10 cellular contexts compared by ENCODE assay signal in genomic region chr1:1417825-1418463, GRCh38. TPM values are rescaled to one million over a fixed set of nuclear protein-coding genes. Genes with fewer than 3 reads are reported as not detected.
DNase-seq lines count a peak whose midpoint lies in the region; ATAC-seq, FAIRE-seq and TF ChIP-seq lines count a peak whose summit lies in the region.
"Not testable (repeated sequence)": the region's sequence is repeated elsewhere in the genome, so short reads cannot be mapped to it uniquely, and the experiment has no call there.
"Had no signal": no experiment of that assay in that cellular context is flagged by ENCODE, and none has a peak within 500 bp of the region (broad histone marks: within the 10 kb centered on the region; RNA-seq: fewer than 3 reads in every experiment).

No MANE protein-coding gene starts in this region.

- not testable (repeated sequence) for H3K9me3 ChIP-seq in CD4-positive, alpha-beta T cell (ENCODE audit: control insufficient read depth, low read length); RWPE2 (ENCODE audit: severe bottlenecking); endocrine pancreas (ENCODE audit: control insufficient read depth, low read length)

- H3K4me1 ChIP-seq in RWPE2 (ENCODE audit: insufficient read depth, poor library complexity, severe bottlenecking) = peaks cover 20% of the 10 kb centered on the region
- not testable (repeated sequence) for H3K4me1 ChIP-seq in endocrine pancreas (ENCODE audit: control insufficient read depth, insufficient read depth, low read length)

- H3K4me1 Mint-ChIP-seq in CD4-positive, alpha-beta T cell (ENCODE audit: low read depth); activated T-helper 17 cell treated with anti-CD3 and anti-CD28 coated beads, Interleukin-2, amount 50 U/mL, for 72 hours: not testable (repeated sequence)
- peaks cover 17% of the 10 kb centered on the region for H3K4me1 Mint-ChIP-seq in nephron

- not testable (repeated sequence) for ATAC-seq in CD4-positive, alpha-beta T cell (ENCODE audit: poor library complexity); RWPE2 (ENCODE audit: low read depth); left ventricle myocardium superior
- peak; percentile 47 for ATAC-seq in activated T-helper 17 cell treated with anti-CD3 and anti-CD28 coated beads, Interleukin-2, amount 50 U/mL, for 72 hours (replicated peaks)

- not testable (repeated sequence) for H3K36me3 Mint-ChIP-seq in CD4-positive, alpha-beta T cell (ENCODE audit: low read depth); activated T-helper 17 cell treated with anti-CD3 and anti-CD28 coated beads, Interleukin-2, amount 50 U/mL, for 72 hours (ENCODE audit: low read depth); nephron (ENCODE audit: low read depth)

- H3K36me3 ChIP-seq in RWPE2 (ENCODE audit: low read depth); endocrine pancreas (ENCODE audit: control insufficient read depth, insufficient read depth, low read length): not testable (repeated sequence)

- H3K9ac ChIP-seq in endocrine pancreas (ENCODE audit: control insufficient read depth, insufficient read depth, low read length) = peak overlapping the region; percentile 1

- TF ChIP-seq CTCF in CD4-positive, alpha-beta T cell (IDR thresholded peaks at IDR 0.05); RWPE2 (IDR thresholded peaks at IDR 0.05; ENCODE audit: poor library complexity, severe bottlenecking); nephron (IDR thresholded peaks at IDR 0.05; ENCODE audit: unreplicated experiment in 3 of 3): not testable (repeated sequence)

- H3K27ac Mint-ChIP-seq in CD4-positive, alpha-beta T cell = not testable (repeated sequence)
- peak overlapping the region; percentile 23 for H3K27ac Mint-ChIP-seq in activated T-helper 17 cell treated with anti-CD3 and anti-CD28 coated beads, Interleukin-2, amount 50 U/mL, for 72 hours
- H3K27ac Mint-ChIP-seq in nephron = peak overlapping the region; percentile 76 to 81 (median 80)

- H3K27me3 Mint-ChIP-seq in CD4-positive, alpha-beta T cell = peaks cover 23% of the 10 kb centered on the region
- not testable (repeated sequence) for H3K27me3 Mint-ChIP-seq in activated T-helper 17 cell treated with anti-CD3 and anti-CD28 coated beads, Interleukin-2, amount 50 U/mL, for 72 hours; nephron (ENCODE audit: low read depth)

- peak; percentile 44 for FAIRE-seq in GM19239 (lab: Jason Lieb, UNC)

- not testable (repeated sequence) for H3K4me3 ChIP-seq in RWPE2 (ENCODE audit: severe bottlenecking)
- H3K4me3 ChIP-seq in endocrine pancreas (ENCODE audit: control insufficient read depth, insufficient read depth, low read length) = peak overlapping the region; percentile 31

- intact Hi-C loops in CD4-positive, alpha-beta T cell (cut with DNase I, micrococcal nuclease); left ventricle myocardium superior (cut with micrococcal nuclease): not testable (repeated sequence)

- CTCF ChIA-PET in CD4-positive, alpha-beta T cell (lab: Charles Lee) = not testable (repeated sequence)

- DNase-seq in CD4-positive, alpha-beta T cell; RWPE2 (ENCODE audit: low spot score): not testable (repeated sequence)
- peak; percentile 26 for DNase-seq in GM19239 (ENCODE audit: insufficient read length, low spot score)
- DNase-seq in left ventricle myocardium superior = peak; percentile 15
- peak; percentile 45 for DNase-seq in retina

- H3K27me3 ChIP-seq in CD4-positive, alpha-beta T cell (ENCODE audit: control insufficient read depth, insufficient read depth, low read length) = peaks cover 13% of the 10 kb centered on the region
- H3K27me3 ChIP-seq in RWPE2 (ENCODE audit: insufficient read depth, poor library complexity, severe bottlenecking); endocrine pancreas (ENCODE audit: control insufficient read depth, insufficient read depth, low read length): not testable (repeated sequence)

- H3K4me3 Mint-ChIP-seq in CD4-positive, alpha-beta T cell = peak overlapping the region; percentile 2
- peak overlapping the region; percentile 24 for H3K4me3 Mint-ChIP-seq in activated T-helper 17 cell treated with anti-CD3 and anti-CD28 coated beads, Interleukin-2, amount 50 U/mL, for 72 hours
- peak overlapping the region in 2 of 3 experiments; percentile 33 to 51 for H3K4me3 Mint-ChIP-seq in nephron

- not testable (repeated sequence) for H3K27ac ChIP-seq in CD4-positive, alpha-beta T cell (ENCODE audit: low read depth, low read length)
- peak overlapping the region; percentile 26 for H3K27ac ChIP-seq in RWPE2 (ENCODE audit: poor library complexity, severe bottlenecking)

- not testable (repeated sequence) for H3K9me3 Mint-ChIP-seq in CD4-positive, alpha-beta T cell; activated T-helper 17 cell treated with anti-CD3 and anti-CD28 coated beads, Interleukin-2, amount 50 U/mL, for 72 hours; nephron

- POLR2A ChIA-PET in CD4-positive, alpha-beta T cell (lab: Charles Lee) = not testable (repeated sequence)

RNA-seq across cellular contexts. Expression of gene ANKRD65, which starts 3.1 kb away (rescaled TPM):
- total RNA-seq in CD4-positive, alpha-beta T cell = not detected
- total RNA-seq in activated T-helper 17 cell treated with anti-CD3 and anti-CD28 coated beads, Interleukin-2, amount 50 U/mL, for 72 hours = not detected
- 2.1 TPM for total RNA-seq in left ventricle myocardium superior
- total RNA-seq: A172, H7 had no signal

RNA-seq across cellular contexts. Expression of gene MRPL20, which starts 10.9 kb away (rescaled TPM):
- 100 to 1,000 TPM in 1 of 2 experiments, 10 to 100 TPM in 1; 99.9 to 103 TPM for total RNA-seq in CD4-positive, alpha-beta T cell
- total RNA-seq in activated T-helper 17 cell treated with anti-CD3 and anti-CD28 coated beads, Interleukin-2, amount 50 U/mL, for 72 hours = 100 to 1,000 TPM in 1 of 2 donors, 10 to 100 TPM in 1; 57.7 to 147 TPM
- 155 TPM for total RNA-seq in left ventricle myocardium superior

RNA-seq across cellular contexts. Expression of gene VWA1, which starts 17.5 kb away (rescaled TPM):
- not detected for total RNA-seq in CD4-positive, alpha-beta T cell
- 1 to 10 TPM in 1 of 2 donors, under 1 TPM in 1; 0.84 to 6.2 TPM for total RNA-seq in activated T-helper 17 cell treated with anti-CD3 and anti-CD28 coated beads, Interleukin-2, amount 50 U/mL, for 72 hours
- total RNA-seq in left ventricle myocardium superior = 13.5 TPM

RNA-seq across cellular contexts. Expression of gene CCNL2, which starts 18.8 kb away (rescaled TPM):
- total RNA-seq in CD4-positive, alpha-beta T cell = 100 to 1,000 TPM; 274 to 281 TPM
- total RNA-seq in activated T-helper 17 cell treated with anti-CD3 and anti-CD28 coated beads, Interleukin-2, amount 50 U/mL, for 72 hours = 100 to 1,000 TPM; 103 to 107 TPM
- 61.0 TPM for total RNA-seq in left ventricle myocardium superior

RNA-seq across cellular contexts. Expression of gene ATAD3C, which starts 31.5 kb away (rescaled TPM):
- under 1 TPM; 0.28 to 0.74 TPM for total RNA-seq in CD4-positive, alpha-beta T cell
- 1 to 10 TPM; 1.4 to 2.1 TPM for total RNA-seq in activated T-helper 17 cell treated with anti-CD3 and anti-CD28 coated beads, Interleukin-2, amount 50 U/mL, for 72 hours
- total RNA-seq in left ventricle myocardium superior = 1.9 TPM
- total RNA-seq: A172 had no signal
